Comparison of ENCODE assay signal across 24 cellular contexts in the genomic region with DNA sequence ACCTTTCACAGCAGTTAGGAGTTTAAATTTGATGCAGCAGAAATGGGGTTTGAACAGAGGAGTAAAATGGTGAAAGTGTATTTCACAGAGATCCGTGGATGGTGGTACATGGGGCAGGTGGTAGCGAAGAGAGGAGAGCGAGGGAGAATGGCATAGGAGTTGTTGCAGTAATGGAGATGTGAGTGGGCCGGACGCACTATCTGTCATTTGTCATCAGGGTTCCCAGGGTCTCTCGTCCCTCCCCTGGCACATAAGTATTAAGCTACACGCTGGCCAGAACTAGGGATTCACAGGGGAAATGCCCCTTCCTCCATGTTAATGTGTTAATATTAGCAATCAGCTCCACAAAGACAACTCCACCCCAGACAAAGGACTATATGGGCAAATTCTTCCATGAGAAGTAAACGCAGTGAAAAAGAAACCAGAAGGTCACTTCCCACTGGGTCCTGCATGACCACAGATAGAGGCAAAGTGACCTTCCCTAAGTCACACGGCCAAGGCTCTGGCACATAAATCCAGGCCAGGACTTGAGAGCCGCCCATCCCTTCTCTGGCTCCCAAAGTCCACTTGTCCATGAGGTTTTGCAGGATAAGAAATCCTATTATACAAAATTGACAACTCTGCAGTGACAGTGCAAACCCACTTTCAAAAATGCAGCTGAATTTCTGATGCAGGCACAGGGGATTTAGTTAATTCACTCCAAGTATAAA. TPM values are rescaled to one million over a fixed set of nuclear protein-coding genes. Genes with fewer than 3 reads are reported as not detected.
A peak's percentile ranks its signal among the peaks of the same experiment; 100 is the strongest.
DNase-seq lines count a peak whose midpoint lies in the region; ATAC-seq, FAIRE-seq and TF ChIP-seq lines count a peak whose summit lies in the region.
"Had no signal": no experiment of that assay in that cellular context is flagged by ENCODE, and none has a peak within 500 bp of the region (broad histone marks: within the 10 kb centered on the region; RNA-seq: fewer than 3 reads in every experiment).

No MANE protein-coding gene starts in this region.

- H3K36me3 ChIP-seq in RWPE2 (ENCODE audit: low read depth) (peaks cover 100% of the 10 kb centered on the region), HepG2 (replicated peaks in 1 of 2; ENCODE audit: control insufficient read depth in 1 of 2, insufficient read depth in 2 of 2, low read length in 2 of 2) (peaks cover 45 to 90% of the 10 kb centered on the region in 2 experiments)

- TF ChIP-seq RAD21 in HepG2 (CRISPR knock-in tag; IDR thresholded peaks at IDR 0.05), result no peak

- H3K9me3 Mint-ChIP-seq in Calu3 (ENCODE audit: low read depth, unreplicated experiment) (no peaks in the 10 kb centered on the region), endothelial cell (ENCODE audit: unreplicated experiment) (no peaks in the 10 kb centered on the region), neural crest cell (no peaks in the 10 kb centered on the region)
- H3K9me3 Mint-ChIP-seq: H9 had no signal

- H3K4me3 ChIP-seq in RWPE2 (ENCODE audit: severe bottlenecking), result no peak overlapping the region
- H3K4me3 ChIP-seq in HepG2 (replicated peaks in 1 of 3; ENCODE audit: insufficient read depth in 1 of 3, low read depth in 2 of 3, low read length in 3 of 3), result no peak overlapping the region
- H3K4me3 ChIP-seq: K562, Peyer's patch had no signal

- no peak overlapping the region for H3K4me3 Mint-ChIP-seq in Calu3 (ENCODE audit: low read depth, unreplicated experiment)
- H3K4me3 Mint-ChIP-seq in endothelial cell (ENCODE audit: unreplicated experiment), result peak overlapping the region; percentile 8
- no peak overlapping the region for H3K4me3 Mint-ChIP-seq in neural crest cell
- H3K4me3 Mint-ChIP-seq: B cell; CD4-positive, CD25-positive, alpha-beta regulatory T cell; H9 had no signal

- TF ChIP-seq CTCF in Calu3 (IDR thresholded peaks at IDR 0.05; ENCODE audit: unreplicated experiment), result no peak
- TF ChIP-seq CTCF in RWPE2 (IDR thresholded peaks at IDR 0.05; ENCODE audit: poor library complexity, severe bottlenecking), result no peak
- no peak for TF ChIP-seq CTCF in endothelial cell (IDR thresholded peaks at IDR 0.05; ENCODE audit: unreplicated experiment)
- no peak for TF ChIP-seq CTCF in neural crest cell (conservative IDR thresholded peaks at IDR 0.05)
- no peak for TF ChIP-seq CTCF in HepG2 (CRISPR knock-in tag; IDR thresholded peaks at IDR 0.05)

- no peaks in the 10 kb centered on the region for H3K79me2 ChIP-seq in HepG2 (ENCODE audit: insufficient read depth, low read length)

- H3K27me3 ChIP-seq in RWPE2 (ENCODE audit: insufficient read depth, poor library complexity, severe bottlenecking), result no peaks in the 10 kb centered on the region
- H3K27me3 ChIP-seq in HepG2 (ENCODE audit: control insufficient read depth in 1 of 2, insufficient read depth in 2 of 2, low read length in 2 of 2), result no peaks in the 10 kb centered on the region
- H3K27me3 ChIP-seq: Peyer's patch had no signal

- no peaks in the 10 kb centered on the region for H3K4me1 ChIP-seq in RWPE2 (ENCODE audit: insufficient read depth, poor library complexity, severe bottlenecking)
- H3K4me1 ChIP-seq in HepG2 (ENCODE audit: insufficient read depth, low read length), result no peaks in the 10 kb centered on the region

- H2AFZ ChIP-seq in HepG2 (ENCODE audit: low read length), result no peak overlapping the region

- peaks cover 98% of the 10 kb centered on the region for H3K36me3 Mint-ChIP-seq in Calu3 (ENCODE audit: insufficient read depth, unreplicated experiment)
- peaks cover 43% of the 10 kb centered on the region for H3K36me3 Mint-ChIP-seq in endothelial cell (ENCODE audit: low read depth, unreplicated experiment)
- H3K36me3 Mint-ChIP-seq in neural crest cell (ENCODE audit: low read depth), result no peaks in the 10 kb centered on the region

- peak overlapping the region; percentile 64 for H3K27ac Mint-ChIP-seq in Calu3 (ENCODE audit: unreplicated experiment)
- no peak overlapping the region for H3K27ac Mint-ChIP-seq in endothelial cell (ENCODE audit: unreplicated experiment)
- H3K27ac Mint-ChIP-seq in neural crest cell (ENCODE audit: unreplicated experiment), result peak overlapping the region; percentile 17
- H3K27ac Mint-ChIP-seq: B cell, H9 had no signal

- BruUV-seq in Calu3 (replicated peaks; lab: Mats Ljungman, UMichigan) (no TSS peak), HepG2 (replicated peaks; lab: Mats Ljungman, UMichigan) (no TSS peak)

- in situ Hi-C loops in HepG2 (cut with HindIII; ENCODE audit: extremely low pct_ligation_motif_present, low pct_unique_long_range_greater_than_20kb), result no loop called here

- H4K20me1 ChIP-seq in HepG2 (ENCODE audit: insufficient read depth, low read length), result no peaks in the 10 kb centered on the region; the same call in 1 of the 2 replicates

- TF ChIP-seq EP300 in HepG2 (IDR thresholded peaks at IDR 0.05; ENCODE audit: low read depth in 2 of 2, low read length in 2 of 2) (no peak), HepG2 (CRISPR knock-in tag; IDR thresholded peaks at IDR 0.05; ENCODE audit: borderline replicate concordance) (no peak)

- no peak overlapping the region for H3K9ac ChIP-seq in HepG2 (ENCODE audit: insufficient read depth, low read depth, low read length)

- DNase-seq in Calu3 (no peak), RWPE2 (ENCODE audit: low spot score) (no peak), endothelial cell (ENCODE audit: low spot score) (no peak), neural crest cell (ENCODE audit: low read depth, low spot score) (no peak), Ammon's horn (ENCODE audit: low spot score) (no peak), NCI-H226 (no peak), HepG2 (ENCODE audit: low spot score) (no peak)
- DNase-seq: CD4-positive, CD25-positive, alpha-beta regulatory T cell; DMS79; H9; NCI-H1436; NCI-H2029; NCI-H510A; NCI-H774; Peyer's patch; SHP77 had no signal

- H3K27me3 Mint-ChIP-seq in Calu3 (ENCODE audit: unreplicated experiment) (no peaks in the 10 kb centered on the region), endothelial cell (ENCODE audit: unreplicated experiment) (peaks cover 8% of the 10 kb centered on the region), neural crest cell (ENCODE audit: low read depth) (no peaks in the 10 kb centered on the region)
- H3K27me3 Mint-ChIP-seq: B cell; CD4-positive, CD25-positive, alpha-beta regulatory T cell had no signal

- ATAC-seq in RWPE2 (ENCODE audit: low read depth) (no peak), HepG2 (no peak)
- ATAC-seq in activated CD4-positive, CD25-positive, alpha-beta regulatory T cell treated with anti-CD3 and anti-CD28 coated beads, Interleukin-2, amount 50 U/mL, for 24 hours, result no peak
- ATAC-seq: K562, SK-N-SH treated with all-trans-retinoic acid at 6 μM for 48 hours had no signal

- no peak for FAIRE-seq in HepG2 (lab: Jason Lieb, UNC)
- FAIRE-seq: D721Med, GM19239, HTR-8/SVneo, K562 had no signal

- WGBS in HepG2 (ENCODE audit: low lambda C conversion rate), result 95% methylated on average over 10 of the region's 10 CpGs

- peak overlapping the region; percentile 53 for H3K27ac ChIP-seq in RWPE2 (ENCODE audit: poor library complexity, severe bottlenecking)
- no peak overlapping the region for H3K27ac ChIP-seq in HepG2 (ENCODE audit: extremely low read length, insufficient read depth, low read length)
- H3K27ac ChIP-seq: HL-60, Peyer's patch had no signal

- no peak for TF ChIP-seq POLR2A in HepG2 (IDR thresholded peaks at IDR 0.05; ENCODE audit: insufficient read depth in 1 of 2, low read depth in 2 of 2, low read length in 2 of 2)

- H3K9me3 ChIP-seq in RWPE2 (ENCODE audit: severe bottlenecking), result no peaks in the 10 kb centered on the region
- no peaks in the 10 kb centered on the region for H3K9me3 ChIP-seq in HepG2 (ENCODE audit: low read length)
- H3K9me3 ChIP-seq: Peyer's patch had no signal

- intact Hi-C loops in Calu3 (cut with micrococcal nuclease; ENCODE audit: unreplicated experiment) (loop anchor here (5.0 kb wide), 1 partner anchor 37 kb away; no protein-coding TSS in a partner anchor), HepG2 (cut with micrococcal nuclease; ENCODE audit: unreplicated experiment) (loop anchor here (5.0 kb wide), 1 partner anchor 152 kb away; no protein-coding TSS in a partner anchor)

- POLR2A ChIA-PET in HepG2 (lab: Yijun Ruan, JAX), result no interaction called here

- H3K4me1 Mint-ChIP-seq in Calu3 (ENCODE audit: low read depth, unreplicated experiment) (peaks cover 44% of the 10 kb centered on the region), endothelial cell (ENCODE audit: unreplicated experiment) (no peaks in the 10 kb centered on the region), neural crest cell (no peaks in the 10 kb centered on the region)
- H3K4me1 Mint-ChIP-seq: B cell had no signal

- no peak overlapping the region for H3K4me2 ChIP-seq in HepG2 (ENCODE audit: low read depth, low read length)

- CTCF ChIA-PET in Calu3 (lab: Charles Lee) (interaction anchor here (1.1 kb wide), 1 partner anchor 89 kb away, joined by 4 read pairs; no protein-coding TSS in a partner anchor), HepG2 (lab: Yijun Ruan, JAX; ENCODE audit: low intra/inter-chr PET ratio, low total read pairs) (no interaction called here)

TF ChIP-seq in HepG2, 621 proteins besides CTCF, POLR2A, EP300 and RAD21:
- TF ChIP-seq ZBTB20 (CRISPR knock-in tag; IDR thresholded peaks at IDR 0.05; ENCODE audit: borderline replicate concordance, low read depth), result no peak

RNA-seq across cellular contexts. Expression of gene ANXA2, which starts 42.5 kb away (rescaled TPM):
- 3,100 and 3,305 TPM in 2 replicates for total RNA-seq in Calu3 (2022)
- total RNA-seq in endothelial cell (ENCODE audit: unreplicated experiment), result 283 TPM
- 122 and 129 TPM in 2 replicates for total RNA-seq in neural crest cell
- 196 and 233 TPM in 2 replicates for total RNA-seq in HepG2 (2016; rRNA removed; fragmentation: Illumina TruSeq; extraction: Trizol)
- 267 and 332 TPM in 2 replicates for total RNA-seq in HepG2 (2016; cell fraction: cytosol; rRNA removed; fragmentation: Illumina TruSeq; extraction: Trizol; ENCODE audit: low read depth)
- 199 and 222 TPM in 2 replicates for total RNA-seq in HepG2 (2016; cell fraction: insoluble cytoplasmic fraction; rRNA removed; fragmentation: Illumina TruSeq; extraction: Trizol)
- 458 TPM in 2 replicates for total RNA-seq in HepG2 (2016; cell fraction: membrane; rRNA removed; fragmentation: Illumina TruSeq; extraction: Trizol)
- total RNA-seq in HepG2 (2016; cell fraction: nucleus; rRNA removed; fragmentation: Illumina TruSeq; extraction: Trizol), result 71.2 and 77.0 TPM in 2 replicates
- polyA plus RNA-seq in HepG2 (2011; rRNA removed), result 530 and 613 TPM in 2 replicates
- 1,111 and 1,129 TPM in 2 replicates for polyA plus RNA-seq in HepG2 (2011; cell fraction: cytosol; rRNA removed)
- polyA plus RNA-seq in HepG2 (2011; cell fraction: nucleus; rRNA removed), result 334 and 382 TPM in 2 replicates
- polyA plus RNA-seq in HepG2 (2012), result 408 and 609 TPM in 2 replicates
- polyA plus RNA-seq in HepG2 (2016; cell fraction: cytosol; fragmentation: Illumina TruSeq; extraction: Trizol; ENCODE audit: low read depth), result 359 and 376 TPM in 2 replicates
- 206 and 224 TPM in 2 replicates for polyA plus RNA-seq in HepG2 (2016; cell fraction: insoluble cytoplasmic fraction; fragmentation: Illumina TruSeq; extraction: Trizol; ENCODE audit: low read depth)
- polyA plus RNA-seq in HepG2 (2016; cell fraction: membrane; fragmentation: Illumina TruSeq; extraction: Trizol; ENCODE audit: low read depth), result 410 and 414 TPM in 2 replicates
- 104 and 114 TPM in 2 replicates for polyA plus RNA-seq in HepG2 (2016; cell fraction: nucleus; fragmentation: Illumina TruSeq; extraction: Trizol; ENCODE audit: insufficient read depth, low read depth)
- polyA minus RNA-seq in HepG2 (2011; rRNA and poly(A)+ RNA removed; ENCODE audit: low replicate concordance), result 575 and 2,115 TPM in 2 replicates
- 200 and 206 TPM in 2 replicates for polyA minus RNA-seq in HepG2 (2011; cell fraction: cytosol; rRNA and poly(A)+ RNA removed)
- polyA minus RNA-seq in HepG2 (2011; cell fraction: nucleus; rRNA and poly(A)+ RNA removed), result 181 and 211 TPM in 2 replicates
